ENCODE assay signal across 8 cellular contexts in genomic region chr14:96100171-96101064, GRCh38.
DNase-seq lines count a peak whose midpoint lies in the region; ATAC-seq, FAIRE-seq and TF ChIP-seq lines count a peak whose summit lies in the region.

No MANE protein-coding gene starts in this region.

- POLR2A ChIA-PET in GM12878 (lab: Charles Lee) = no interaction called here

- no peaks in the 10 kb centered on the region for H3K27me3 ChIP-seq in GM12878 (replicated peaks in 1 of 2; ENCODE audit: control insufficient read depth in 2 of 2, insufficient read depth in 2 of 2, low read length in 1 of 2)

- no peak overlapping the region for H2AFZ ChIP-seq in GM12878 (ENCODE audit: control insufficient read depth, low read depth, low read length)

- H3K27ac ChIP-seq in GM12878 (ENCODE audit: control insufficient read depth, insufficient read depth) = no peak overlapping the region

- no TSS peak for BruUV-seq in GM12878 (replicated peaks; lab: Mats Ljungman, UMichigan)

- peak; percentile 78 for DNase-seq in Right ventricle myocardium superior
- no peak for DNase-seq in Right ventricle myocardium inferior (ENCODE audit: missing footprints)
- DNase-seq in NCI-H1930 (lab: John Stamatoyannopoulos, UW) = peak; percentile 52 to 54
- peak; percentile 72 for DNase-seq in T1000 (lab: John Stamatoyannopoulos, UW)
- peak; percentile 15 for DNase-seq in GM12878 (ENCODE audit: low read depth, low spot score)
- peak; percentile 90 for DNase-seq in iPS-NIHi7 (ENCODE audit: extremely low spot score)
- DNase-seq in stimulated activated CD4-positive, alpha-beta T cell treated with anti-CD3 and anti-CD28 coated beads, Interleukin-1b, Interleukin-23, amount 100 ng/mL, for 4 hours (ENCODE audit: low read depth in 2 of 2) = peak; percentile 52 to 53

- RAD21 ChIA-PET in GM12878 (lab: Charles Lee; ENCODE audit: unreplicated experiment) = interaction anchor here (0.6 to 1.7 kb wide), 7 partner anchors 22 to 178 kb away, joined by 3 to 11 read pairs (median 3); no protein-coding TSS in a partner anchor

- WGBS in GM12878 (ENCODE audit: insufficient coverage, insufficient replicate concordance, low lambda C conversion rate, missing lambda C conversion rate) = 34% methylated on average over 22 of the region's 22 CpGs

- no peak for TF ChIP-seq EP300 in GM12878 (IDR thresholded peaks at IDR 0.05; ENCODE audit: borderline replicate concordance in 1 of 2, control insufficient read depth in 1 of 2, low read depth in 2 of 2, low read length in 2 of 2)

- peak; percentile 59 for ATAC-seq in Right ventricle myocardium superior (ENCODE audit: poor library complexity)
- ATAC-seq in Right ventricle myocardium inferior = no peak
- peak; percentile 73 for ATAC-seq in GM12878
- ATAC-seq in HG03571 (IDR thresholded peaks at IDR 0.05; ENCODE audit: unreplicated experiment) = no peak

- no peak overlapping the region for H3K9ac ChIP-seq in GM12878 (ENCODE audit: control insufficient read depth, insufficient read depth, low read length)

- H3K36me3 ChIP-seq in GM12878 (ENCODE audit: control insufficient read depth in 2 of 2, insufficient read depth in 2 of 2, low read length in 1 of 2) = no peaks in the 10 kb centered on the region

- intact Hi-C loops in Right ventricle myocardium superior (cut with DNase I) = loop anchor here (5.0 kb wide), 1 partner anchor 177 kb away; no protein-coding TSS in a partner anchor
- intact Hi-C loops in Right ventricle myocardium inferior (cut with DNase I) = loop anchor here (1.0 to 2.0 kb wide), 2 partner anchors 175 to 322 kb away; no protein-coding TSS in a partner anchor
- intact Hi-C loops in GM12878 (cut with micrococcal nuclease; ENCODE audit: unreplicated experiment) = loop anchor here (1.0 kb wide), 2 partner anchors 175 to 324 kb away; no protein-coding TSS in a partner anchor

- no peak for FAIRE-seq in GM12878 (lab: Jason Lieb, UNC)

- CTCF ChIA-PET in GM12878 (lab: Yijun Ruan, JAX) = interaction anchor here (0.6 to 5.7 kb wide), 11 partner anchors 37 to 753 kb away, joined by 3 to 71 read pairs (median 3); no protein-coding TSS in a partner anchor

- TF ChIP-seq RAD21 in GM12878 (IDR thresholded peaks at IDR 0.05; ENCODE audit: insufficient read depth, low read depth, low read length) = peak; percentile 87

- no peaks in the 10 kb centered on the region for H4K20me1 ChIP-seq in GM12878 (ENCODE audit: control insufficient read depth, insufficient read depth)

- no peaks in the 10 kb centered on the region for H3K79me2 ChIP-seq in GM12878 (ENCODE audit: control insufficient read depth, insufficient read depth, low read length)

- no peak overlapping the region for H3K4me3 ChIP-seq in GM12878

- H3K9me3 ChIP-seq in GM12878 (replicated peaks; ENCODE audit: control insufficient read depth, insufficient read depth, low read length) = no peaks in the 10 kb centered on the region

- no peak overlapping the region for H3K4me2 ChIP-seq in GM12878 (ENCODE audit: control insufficient read depth, insufficient read depth)

- in situ Hi-C loops in GM12878 (cut with MboI) = no loop called here

- SMC1A ChIA-PET in GM12878 (lab: Charles Lee; ENCODE audit: uncharacterized antibody, unreplicated experiment) = interaction anchor here (0.8 to 4.4 kb wide), 2 partner anchors 172 to 175 kb away, joined by 6 to 29 read pairs; no protein-coding TSS in a partner anchor

- no peak for TF ChIP-seq POLR2A in GM12878 (IDR thresholded peaks at IDR 0.05; ENCODE audit: low read depth, low read length)

- no peaks in the 10 kb centered on the region for H3K4me1 ChIP-seq in GM12878 (ENCODE audit: control insufficient read depth, insufficient read depth, low read length)

- peak; percentile 72 to 94 (median 79) for TF ChIP-seq CTCF in GM12878 (IDR thresholded peaks at IDR 0.05 in 2 of 3, conservative IDR thresholded peaks at IDR 0.05 in 1 of 3; ENCODE audit: control insufficient read depth in 2 of 3, extremely low read depth in 1 of 3, insufficient read depth in 1 of 3, low read depth in 3 of 3, low read length in 3 of 3)

TF ChIP-seq in GM12878, 131 proteins besides CTCF, POLR2A, EP300 and RAD21 (continues in another document):
- TF ChIP-seq MLLT1 (IDR thresholded peaks at IDR 0.05) (no peak), HSF1 (IDR thresholded peaks at IDR 0.05; ENCODE audit: low read depth, low read length) (no peak), IRF5 (IDR thresholded peaks at IDR 0.05; ENCODE audit: borderline replicate concordance) (no peak), BCL3 (IDR thresholded peaks at IDR 0.05; ENCODE audit: borderline replicate concordance, insufficient read depth, low read depth, low read length, poor library complexity, severe bottlenecking) (no peak), ATF7 (IDR thresholded peaks at IDR 0.05; ENCODE audit: low read depth) (no peak), ESRRA (IDR thresholded peaks at IDR 0.05; ENCODE audit: low read length) (no peak), KAT2A (conservative IDR thresholded peaks at IDR 0.05; ENCODE audit: control insufficient read depth, low read depth, low read length) (no peak), EGR1 (IDR thresholded peaks at IDR 0.05; ENCODE audit: borderline replicate concordance in 1 of 2, low read depth in 2 of 2, low read length in 2 of 2) (no peak), POLR2AphosphoS2 (IDR thresholded peaks at IDR 0.05; ENCODE audit: low read depth, low read length) (no peak), NFIC (IDR thresholded peaks at IDR 0.05; ENCODE audit: low read depth, low read length) (no peak), MTA2 (IDR thresholded peaks at IDR 0.05; ENCODE audit: low read depth) (no peak), MTA3 (IDR thresholded peaks at IDR 0.05; ENCODE audit: borderline replicate concordance, low read length) (no peak), SUZ12 (IDR thresholded peaks at IDR 0.05; ENCODE audit: unreplicated experiment) (no peak), FOXM1 (IDR thresholded peaks at IDR 0.05; ENCODE audit: low read depth, low read length) (no peak), ETV6 (conservative IDR thresholded peaks at IDR 0.05 in 1 of 2, IDR thresholded peaks at IDR 0.05 in 1 of 2; ENCODE audit: borderline replicate concordance in 1 of 2, low read depth in 1 of 2) (no peak), TBL1XR1 (IDR thresholded peaks at IDR 0.05; ENCODE audit: low read depth, low read length) (no peak), FOXK2 (IDR thresholded peaks at IDR 0.05) (no peak), STAT1 (conservative IDR thresholded peaks at IDR 0.05) (no peak)

Comparison
In these comparisons a context has a peak if more than half of its experiments do, and no peak if none do; other contexts are left out.
1. ATAC-seq: peak in Right ventricle myocardium superior (single experiment) and GM12878 (single experiment); none in Right ventricle myocardium inferior (single experiment) and HG03571 (single experiment).